Comparison of ENCODE assay signal across 15 cellular contexts in the genomic region with DNA sequence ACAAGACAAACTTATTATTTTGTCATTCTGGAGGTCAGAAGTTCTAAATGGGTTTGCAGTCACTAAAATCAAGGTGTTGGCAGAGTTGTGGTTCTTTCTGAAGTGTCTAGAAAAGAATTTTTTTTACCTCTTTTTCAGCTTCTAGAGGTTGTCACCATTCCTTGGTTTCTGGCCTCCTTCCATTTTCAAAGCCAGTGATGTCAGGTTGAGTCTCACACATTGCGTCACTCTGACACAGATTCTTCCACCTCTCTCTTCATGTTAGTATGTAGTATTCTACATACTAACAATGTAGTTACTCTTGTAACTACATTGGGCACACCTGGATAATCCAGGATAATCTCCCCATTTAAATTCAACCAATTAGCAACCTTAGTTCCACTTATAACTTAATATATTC.
DNase-seq lines count a peak whose midpoint lies in the region; TF ChIP-seq lines count a peak whose summit lies in the region.
"Had no signal": no experiment of that assay in that cellular context is flagged by ENCODE, and none has a peak within 500 bp of the region (broad histone marks: within the 10 kb centered on the region; RNA-seq: fewer than 3 reads in every experiment).

No MANE protein-coding gene starts in this region.

- H3K4me2 ChIP-seq in GM23248 (ENCODE audit: unreplicated experiment), result no peak overlapping the region
- H3K4me2 ChIP-seq: A549 had no signal

- H4K20me1 ChIP-seq in GM23248 (ENCODE audit: insufficient read depth), result no peaks in the 10 kb centered on the region

- 97 to 100% methylated on average over 1 of the region's 1 CpG for WGBS in GM23248 (ENCODE audit: low coverage in 1 of 2, low lambda C conversion rate in 2 of 2, missing lambda C conversion rate in 2 of 2), 2 experiments

- no peak overlapping the region for H3K9ac ChIP-seq in GM23248

- no peaks in the 10 kb centered on the region for H3K27me3 ChIP-seq in GM23248 (replicated peaks; ENCODE audit: insufficient read depth)
- H3K27me3 ChIP-seq: BE2C had no signal

- no peaks in the 10 kb centered on the region for H3K36me3 ChIP-seq in GM23248 (ENCODE audit: low read depth)
- H3K36me3 ChIP-seq: BE2C had no signal

- TF ChIP-seq CTCF in fibroblast of mammary gland (conservative IDR thresholded peaks at IDR 0.05; ENCODE audit: control insufficient read depth, insufficient read depth, low read depth, low read length), result no peak

- H3K4me1 ChIP-seq in GM23248 (ENCODE audit: insufficient read depth), result peaks cover 11% of the 10 kb centered on the region; the same call in 1 of the 2 replicates
- H3K4me1 ChIP-seq: A549, BE2C had no signal

- no peaks in the 10 kb centered on the region for H3K79me2 ChIP-seq in GM23248 (ENCODE audit: insufficient read depth)

- H3K27ac ChIP-seq in GM23248, result no peak overlapping the region
- H3K27ac ChIP-seq: A549, C4-2B had no signal

- in situ Hi-C loops in GM23248 (cut with MboI), result loop anchor here (25.0 kb wide), 1 partner anchor 1127 kb away; no protein-coding TSS in a partner anchor

- H2AFZ ChIP-seq in GM23248, result no peak overlapping the region

- H3F3A ChIP-seq in GM23248 (ENCODE audit: insufficient read depth), result peaks cover 5% of the 10 kb centered on the region

- H3K9me2 ChIP-seq in GM23248 (ENCODE audit: insufficient read depth), result no peaks in the 10 kb centered on the region

- DNase-seq in GM23248 (peak; percentile 43), RKO (ENCODE audit: low spot score) (peak; percentile 22), fibroblast of mammary gland (ENCODE audit: low read depth) (peak; percentile 47), DMS53 treated with DMSO at 0.1 percent for 48 hours (lab: John Stamatoyannopoulos, UW; ENCODE audit: unreplicated experiment) (no peak), cerebellum (ENCODE audit: low spot score) (no peak), LoVo (ENCODE audit: low spot score) (no peak)
- DNase-seq: BE2C; CD4-positive, alpha-beta memory T cell; COR-L47; DMS153; GOT3; H9 had no signal

- H3K9me3 ChIP-seq in GM23248 (ENCODE audit: low read depth), result no peaks in the 10 kb centered on the region
- H3K9me3 ChIP-seq: A549, BE2C had no signal

- H3K4me3 ChIP-seq in GM23248 (no peak overlapping the region), fibroblast of mammary gland (ENCODE audit: control insufficient read depth, low read depth, low read length) (no peak overlapping the region)
- H3K4me3 ChIP-seq: A549, GM12878 had no signal

Comparison
In these comparisons a context has a peak if more than half of its experiments do, and no peak if none do; other contexts are left out.
1. DNase-seq: peak in GM23248 (single experiment), RKO (single experiment) and fibroblast of mammary gland (single experiment); none in DMS53 treated with DMSO at 0.1 percent for 48 hours (single experiment), cerebellum (single experiment) and LoVo (single experiment).